Comparison of ENCODE assay signal across 9 cellular contexts in the genomic region with DNA sequence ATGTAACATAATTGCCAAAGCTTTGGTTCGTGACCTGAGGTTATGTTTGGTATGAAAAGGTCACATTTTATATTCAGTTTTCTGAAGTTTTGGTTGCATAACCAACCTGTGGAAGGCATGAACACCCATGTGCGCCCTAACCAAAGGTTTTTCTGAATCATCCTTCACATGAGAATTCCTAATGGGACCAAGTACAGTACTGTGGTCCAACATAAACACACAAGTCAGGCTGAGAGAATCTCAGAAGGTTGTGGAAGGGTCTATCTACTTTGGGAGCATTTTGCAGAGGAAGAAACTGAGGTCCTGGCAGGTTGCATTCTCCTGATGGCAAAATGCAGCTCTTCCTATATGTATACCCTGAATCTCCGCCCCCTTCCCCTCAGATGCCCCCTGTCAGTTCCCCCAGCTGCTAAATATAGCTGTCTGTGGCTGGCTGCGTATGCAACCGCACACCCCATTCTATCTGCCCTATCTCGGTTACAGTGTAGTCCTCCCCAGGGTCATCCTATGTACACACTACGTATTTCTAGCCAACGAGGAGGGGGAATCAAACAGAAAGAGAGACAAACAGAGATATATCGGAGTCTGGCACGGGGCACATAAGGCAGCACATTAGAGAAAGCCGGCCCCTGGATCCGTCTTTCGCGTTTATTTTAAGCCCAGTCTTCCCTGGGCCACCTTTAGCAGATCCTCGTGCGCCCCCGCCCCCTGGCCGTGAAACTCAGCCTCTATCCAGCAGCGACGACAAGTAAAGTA. TPM values are rescaled to one million over a fixed set of nuclear protein-coding genes. Genes with fewer than 3 reads are reported as not detected.
DNase-seq lines count a peak whose midpoint lies in the region; ATAC-seq and FAIRE-seq lines count a peak whose summit lies in the region.
"Had no signal": no experiment of that assay in that cellular context is flagged by ENCODE, and none has a peak within 500 bp of the region (broad histone marks: within the 10 kb centered on the region; RNA-seq: fewer than 3 reads in every experiment).

No MANE protein-coding gene starts in this region.

- no peak for ATAC-seq in natural killer cell treated with Interleukin-12 subunit alpha and Interleukin-12 subunit beta and Interleukin-15 and Interleukin-18, amount 100 ng/mL, for 72 hours
- no peak for ATAC-seq in GM21737 (IDR thresholded peaks at IDR 0.05; ENCODE audit: unreplicated experiment)

- peaks cover 29 to 32% of the 10 kb centered on the region in 2 donors for H3K27me3 ChIP-seq in duodenal mucosa (ENCODE audit: control insufficient read depth in 1 of 2, insufficient read depth in 2 of 2, low read length in 2 of 2)

- no peak overlapping the region for H3K27ac ChIP-seq in duodenal mucosa (ENCODE audit: low read depth, low read length)

- peaks cover 50 to 75% of the 10 kb centered on the region in 2 donors for H3K27me3 Mint-ChIP-seq in natural killer cell treated with Interleukin-12 subunit alpha and Interleukin-12 subunit beta and Interleukin-15 and Interleukin-18, amount 100 ng/mL, for 72 hours

- FAIRE-seq in urothelium cell line (lab: Jason Lieb, UNC): no peak

- DNase-seq in AG08396 (ENCODE audit: low spot score) (peak; percentile 5), Kasumi-1 (lab: John Stamatoyannopoulos, UW) (peak; percentile 28 to 33), urothelium cell line (ENCODE audit: low spot score) (no peak), hypothalamus (lab: John Stamatoyannopoulos, UW) (no peak), GM03348 (ENCODE audit: low spot score) (no peak)
- DNase-seq in natural killer cell treated with Interleukin-12 subunit alpha and Interleukin-12 subunit beta and Interleukin-15 and Interleukin-18, amount 100 ng/mL, for 72 hours (ENCODE audit: low spot score): no peak

- no peaks in the 10 kb centered on the region for H3K9me3 ChIP-seq in duodenal mucosa (ENCODE audit: control insufficient read depth in 1 of 2, low read length in 2 of 2)

- peaks cover 0 to 4% of the 10 kb centered on the region in 2 donors for H3K4me1 ChIP-seq in duodenal mucosa (ENCODE audit: control insufficient read depth in 1 of 2, insufficient read depth in 2 of 2, low read length in 2 of 2)

- no peak overlapping the region for H3K27ac Mint-ChIP-seq in natural killer cell treated with Interleukin-12 subunit alpha and Interleukin-12 subunit beta and Interleukin-15 and Interleukin-18, amount 100 ng/mL, for 72 hours

- H3K9me3 Mint-ChIP-seq in natural killer cell treated with Interleukin-12 subunit alpha and Interleukin-12 subunit beta and Interleukin-15 and Interleukin-18, amount 100 ng/mL, for 72 hours: no peaks in the 10 kb centered on the region

- H3K9ac ChIP-seq in duodenal mucosa (ENCODE audit: low read depth in 1 of 2, low read length in 2 of 2): no peak overlapping the region

- H3K4me3 Mint-ChIP-seq in natural killer cell treated with Interleukin-12 subunit alpha and Interleukin-12 subunit beta and Interleukin-15 and Interleukin-18, amount 100 ng/mL, for 72 hours: peak overlapping the region; percentile 47

- H3K4me3 ChIP-seq in duodenal mucosa (ENCODE audit: low read depth in 1 of 2, low read length in 2 of 2): peak overlapping the region; percentile 30 to 45

- H3K36me3 Mint-ChIP-seq in natural killer cell treated with Interleukin-12 subunit alpha and Interleukin-12 subunit beta and Interleukin-15 and Interleukin-18, amount 100 ng/mL, for 72 hours: no peaks in the 10 kb centered on the region

- H3K36me3 ChIP-seq in duodenal mucosa (ENCODE audit: control insufficient read depth in 1 of 2, insufficient read depth in 2 of 2, low read length in 2 of 2): no peaks in the 10 kb centered on the region

- peaks cover 0 to 11% of the 10 kb centered on the region in 2 donors for H3K4me1 Mint-ChIP-seq in natural killer cell treated with Interleukin-12 subunit alpha and Interleukin-12 subunit beta and Interleukin-15 and Interleukin-18, amount 100 ng/mL, for 72 hours (ENCODE audit: low read depth in 2 of 2)

RNA-seq across cellular contexts. Expression of a gene that starts 0.5 kb away (rescaled TPM):
- total RNA-seq in natural killer cell treated with Interleukin-12 subunit alpha and Interleukin-12 subunit beta and Interleukin-15 and Interleukin-18, amount 100 ng/mL, for 72 hours: 1 to 10 TPM; 2.3 to 4.9 TPM
- total RNA-seq: epithelial cell of proximal tubule had no signal

Comparison
In these comparisons a context has a peak if more than half of its experiments do, and no peak if none do; other contexts are left out.
1. DNase-seq: peak in AG08396 (single experiment) and Kasumi-1 (2 of 2); none in natural killer cell treated with Interleukin-12 subunit alpha and Interleukin-12 subunit beta and Interleukin-15 and Interleukin-18, amount 100 ng/mL, for 72 hours (single experiment), urothelium cell line (single experiment), hypothalamus (0 of 51) and GM03348 (single experiment).